1 cellular context compared by ENCODE assay signal in the genomic region with DNA sequence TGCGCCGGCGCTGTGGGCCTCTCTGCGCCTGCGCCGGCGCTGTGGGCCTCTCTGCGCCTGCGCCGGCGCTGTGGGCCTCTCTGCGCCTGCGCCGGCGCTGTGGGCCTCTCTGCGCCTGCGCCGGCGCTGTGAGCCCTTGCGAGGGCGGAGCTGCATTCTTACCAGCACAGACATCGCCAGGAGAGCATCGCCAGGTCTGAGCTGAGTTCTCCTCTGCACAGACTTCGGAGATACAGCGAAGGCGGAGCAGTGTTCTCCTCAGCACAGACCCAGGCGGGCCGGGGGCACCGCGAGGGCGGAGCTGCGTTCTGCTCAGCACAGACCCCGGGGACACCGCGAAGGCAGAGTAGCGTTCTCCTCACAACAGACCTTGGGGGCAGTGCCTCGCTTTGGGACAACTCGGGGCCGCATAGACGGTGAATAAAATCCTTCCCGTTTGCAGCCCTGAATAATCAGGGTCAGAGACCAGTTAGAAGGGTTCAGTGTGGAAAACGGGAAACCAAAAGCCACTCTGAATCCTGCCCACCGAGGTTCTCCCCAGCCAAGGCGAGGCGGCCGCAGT.
TF ChIP-seq lines count a peak whose summit lies in the region.

No MANE protein-coding gene starts in this region.

TF ChIP-seq in K562, 482 proteins besides CTCF, POLR2A, EP300 and RAD21 (continued from another document):
- TF ChIP-seq, protein P1, sequence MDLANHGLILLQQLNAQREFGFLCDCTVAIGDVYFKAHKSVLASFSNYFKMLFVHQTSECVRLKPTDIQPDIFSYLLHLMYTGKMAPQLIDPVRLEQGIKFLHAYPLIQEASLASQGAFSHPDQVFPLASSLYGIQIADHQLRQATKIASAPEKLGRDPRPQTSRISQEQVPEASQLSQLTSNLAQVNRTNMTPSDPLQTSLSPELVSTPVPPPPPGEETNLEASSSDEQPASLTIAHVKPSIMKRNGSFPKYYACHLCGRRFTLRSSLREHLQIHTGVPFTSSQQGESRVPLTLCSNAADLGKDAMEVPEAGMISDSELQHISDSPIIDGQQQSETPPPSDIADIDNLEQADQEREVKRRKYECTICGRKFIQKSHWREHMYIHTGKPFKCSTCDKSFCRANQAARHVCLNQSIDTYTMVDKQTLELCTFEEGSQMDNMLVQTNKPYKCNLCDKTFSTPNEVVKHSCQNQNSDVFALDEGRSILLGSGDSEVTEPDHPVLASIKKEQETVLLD (IDR thresholded peaks at IDR 0.05): peak; percentile 59
- TF ChIP-seq PHF8 (IDR thresholded peaks at IDR 0.05; ENCODE audit: borderline replicate concordance, low read length): peak; percentile 48; the same call in 1 of the 2 replicates
- peak; percentile 86 to 89 for TF ChIP-seq NRF1 (conservative IDR thresholded peaks at IDR 0.05 in 1 of 2, IDR thresholded peaks at IDR 0.05 in 1 of 2)
